In genomic region chr12:34342048-34342447, GRCh38 we compare ENCODE assay signal across 15 cellular contexts.
"Had no signal": no experiment of that assay in that cellular context is flagged by ENCODE, and none has a peak within 500 bp of the region (broad histone marks: within the 10 kb centered on the region; RNA-seq: fewer than 3 reads in every experiment).

No MANE protein-coding gene starts in this region.

- H3K9ac ChIP-seq: parathyroid adenoma had no signal

- H3K9me3 ChIP-seq: prostate gland, right lobe of liver, upper lobe of right lung, vagina had no signal

- H3K4me3 ChIP-seq: dorsolateral prefrontal cortex, hepatocyte, prostate gland, right lobe of liver, tibial artery, upper lobe of right lung, vagina had no signal

- H3K4me2 ChIP-seq: hepatocyte had no signal

- H3K27ac ChIP-seq: dorsolateral prefrontal cortex, hepatocyte, parathyroid adenoma, prostate gland, right lobe of liver, tibial artery, upper lobe of right lung, vagina had no signal

- DNase-seq: dorsolateral prefrontal cortex; effector CD8-positive, alpha-beta T cell; foreskin melanocyte; head of caudate nucleus; naive thymus-derived CD4-positive, alpha-beta T cell; nephron progenitor cell; right lobe of liver; stimulated activated CD4-positive, alpha-beta T cell treated with anti-CD3 and anti-CD28 coated beads, Interleukin-4, amount 100 ng/mL, for 1 hour; tibial artery; upper lobe of right lung had no signal

- H3K79me2 ChIP-seq: hepatocyte, parathyroid adenoma had no signal

- ATAC-seq: naive thymus-derived CD4-positive, alpha-beta T cell; right lobe of liver; stimulated activated memory B cell treated with anti-CD40 and anti-IgM and Interleukin-4, amounts not matched to agents 10 μg/mL and 1 μg/mL and 100 μg/mL, for 72 hours; upper lobe of right lung had no signal

- H3K4me1 ChIP-seq: parathyroid adenoma, prostate gland, right lobe of liver, tibial artery, upper lobe of right lung, vagina had no signal

- H3K27me3 ChIP-seq: hepatocyte, right lobe of liver, vagina had no signal

- H3K36me3 ChIP-seq: prostate gland, right lobe of liver, tibial artery, upper lobe of right lung, vagina had no signal

- H2AFZ ChIP-seq: hepatocyte, parathyroid adenoma had no signal
